ENCODE assay signal across 1 cellular context in genomic region chr1:21317690-21318043, GRCh38.
TF ChIP-seq lines count a peak whose summit lies in the region.

No MANE protein-coding gene starts in this region.

TF ChIP-seq in K562, 482 proteins besides CTCF, POLR2A, EP300 and RAD21 (continued from another document):
- no peak for TF ChIP-seq ZNF407 (IDR thresholded peaks at IDR 0.05; ENCODE audit: low read depth)
- no peak for TF ChIP-seq ARID4B (CRISPR knock-in tag; IDR thresholded peaks at IDR 0.05)
- TF ChIP-seq CHD7 (IDR thresholded peaks at IDR 0.05; ENCODE audit: low read depth, low read length), result no peak
TF ChIP-seq in K562: peak in this region for 2.
